12 cellular contexts compared by ENCODE assay signal in the genomic region with DNA sequence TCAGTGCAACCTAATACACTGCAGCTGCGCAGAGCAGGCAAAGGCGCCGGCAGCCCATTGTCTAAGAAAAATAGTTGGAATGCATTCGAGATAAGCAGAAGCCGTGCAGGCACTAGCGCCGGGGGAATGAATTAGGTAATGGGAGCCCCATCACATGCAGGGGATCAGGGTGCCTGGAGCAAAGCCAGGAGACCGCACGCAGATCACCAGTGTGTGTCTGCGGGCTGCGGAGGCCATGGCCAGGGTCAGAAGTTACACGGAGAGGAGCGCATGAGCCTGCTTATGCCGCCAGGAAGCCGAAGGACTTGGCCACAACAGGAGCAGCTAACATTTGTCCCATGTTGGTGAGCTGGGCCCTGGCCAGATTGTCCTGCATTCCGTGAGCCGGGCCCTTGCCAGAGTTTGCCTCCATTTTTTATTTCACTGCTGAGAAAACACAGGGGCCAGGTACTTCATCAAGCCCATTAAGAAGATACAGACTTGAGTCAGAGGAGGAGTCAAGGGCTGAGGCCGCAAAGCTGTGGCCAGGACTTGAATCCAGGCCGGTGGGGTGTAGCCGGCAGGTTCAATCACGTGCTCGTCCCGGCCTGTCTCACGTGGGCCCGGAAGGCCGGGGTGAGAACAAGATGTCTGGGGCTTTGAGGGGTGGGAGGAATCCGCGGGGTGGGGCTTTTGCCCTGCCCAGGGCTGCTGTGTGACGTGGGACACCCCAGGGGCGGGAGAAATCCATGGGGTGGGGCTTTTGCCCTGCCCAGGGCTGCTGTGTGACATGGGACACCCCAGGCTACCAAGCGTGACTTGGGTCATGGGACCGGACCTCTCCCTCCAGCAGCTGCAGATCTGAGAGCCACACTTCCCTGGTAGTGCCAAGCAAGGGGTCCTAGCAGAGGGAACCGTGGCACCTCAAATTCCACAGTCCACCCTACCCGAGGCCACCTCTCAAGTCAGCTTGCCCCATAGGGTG.
A peak's percentile ranks its signal among the peaks of the same experiment; 100 is the strongest.
DNase-seq lines count a peak whose midpoint lies in the region; ATAC-seq and TF ChIP-seq lines count a peak whose summit lies in the region.
"Had no signal": no experiment of that assay in that cellular context is flagged by ENCODE, and none has a peak within 500 bp of the region (broad histone marks: within the 10 kb centered on the region; RNA-seq: fewer than 3 reads in every experiment).

No MANE protein-coding gene starts in this region.

- H3K4me1 Mint-ChIP-seq in CD14-positive monocyte = no peaks in the 10 kb centered on the region
- H3K4me1 Mint-ChIP-seq: activated B cell treated with CpG ODN at 0.5 μM for 24 hours had no signal

- H2AFZ ChIP-seq in parathyroid adenoma = peak overlapping the region; percentile 45
- H2AFZ ChIP-seq: PC-9 had no signal

- H3K9ac ChIP-seq in parathyroid adenoma = no peak overlapping the region

- intact Hi-C loops in CD14-positive monocyte (cut with micrococcal nuclease) = no loop called here
- intact Hi-C loops in left ventricle myocardium inferior (cut with micrococcal nuclease) = no loop called here

- H3K36me3 Mint-ChIP-seq in CD14-positive monocyte = no peaks in the 10 kb centered on the region

- TF ChIP-seq CTCF in CD14-positive monocyte (IDR thresholded peaks at IDR 0.05) = no peak
- TF ChIP-seq CTCF in left ventricle myocardium inferior (IDR thresholded peaks at IDR 0.05; ENCODE audit: borderline replicate concordance) = no peak
- TF ChIP-seq CTCF in parathyroid adenoma (IDR thresholded peaks at IDR 0.05) = no peak

- H3K4me3 ChIP-seq in left ventricle myocardium inferior = no peak overlapping the region
- no peak overlapping the region for H3K4me3 ChIP-seq in parathyroid adenoma (ENCODE audit: low read depth, low read length)
- H3K4me3 ChIP-seq in effector memory CD4-positive, alpha-beta T cell (ENCODE audit: insufficient read depth, low read depth, low read length, poor library complexity, severe bottlenecking) = no peak overlapping the region
- H3K4me3 ChIP-seq: ascending aorta, PC-9 had no signal

- H3K4me2 ChIP-seq in parathyroid adenoma (ENCODE audit: low read length) = peak overlapping the region; percentile 39
- H3K4me2 ChIP-seq: PC-9 had no signal

- peak; percentile 42 for DNase-seq in CD14-positive monocyte (ENCODE audit: low spot score)
- peak; percentile 96 for DNase-seq in NCI-H1105 treated with DMSO at 0.1 percent for 48 hours (lab: John Stamatoyannopoulos, UW)
- DNase-seq in left ventricle myocardium inferior = peak; percentile 57
- no peak for DNase-seq in AG08395 (ENCODE audit: low spot score)
- no peak for DNase-seq in effector memory CD4-positive, alpha-beta T cell
- DNase-seq in SIG-M5 treated with dmso at 0.1 percent for 504 hours (lab: John Stamatoyannopoulos, UW; ENCODE audit: unreplicated experiment) = no peak
- DNase-seq: activated B cell treated with CpG ODN at 0.5 μM for 24 hours, EL, PC-9 had no signal

- no peaks in the 10 kb centered on the region for H3K36me3 ChIP-seq in left ventricle myocardium inferior
- no peaks in the 10 kb centered on the region for H3K36me3 ChIP-seq in parathyroid adenoma (ENCODE audit: control insufficient read depth, insufficient read depth, low read length)
- H3K36me3 ChIP-seq in effector memory CD4-positive, alpha-beta T cell (ENCODE audit: control insufficient read depth, insufficient read depth, low read length) = no peaks in the 10 kb centered on the region
- H3K36me3 ChIP-seq: ascending aorta had no signal

- no peaks in the 10 kb centered on the region for H3K27me3 ChIP-seq in left ventricle myocardium inferior (ENCODE audit: low read depth)
- no peaks in the 10 kb centered on the region for H3K27me3 ChIP-seq in parathyroid adenoma (ENCODE audit: control insufficient read depth, insufficient read depth, low read length)
- no peaks in the 10 kb centered on the region for H3K27me3 ChIP-seq in effector memory CD4-positive, alpha-beta T cell (replicated peaks; ENCODE audit: control insufficient read depth, insufficient read depth, low read length, poor library complexity, severe bottlenecking)
- H3K27me3 ChIP-seq: ascending aorta had no signal

- peaks cover 65% of the 10 kb centered on the region for H3K4me1 ChIP-seq in left ventricle myocardium inferior
- peaks cover 3% of the 10 kb centered on the region for H3K4me1 ChIP-seq in parathyroid adenoma
- no peaks in the 10 kb centered on the region for H3K4me1 ChIP-seq in effector memory CD4-positive, alpha-beta T cell (ENCODE audit: control insufficient read depth, insufficient read depth, low read length, poor library complexity, severe bottlenecking)
- H3K4me1 ChIP-seq: ascending aorta had no signal

- H3K4me3 Mint-ChIP-seq in CD14-positive monocyte = no peak overlapping the region
- H3K4me3 Mint-ChIP-seq: activated B cell treated with CpG ODN at 0.5 μM for 24 hours had no signal

- no peaks in the 10 kb centered on the region for H3K79me2 ChIP-seq in parathyroid adenoma

- H3K9me3 ChIP-seq in left ventricle myocardium inferior (replicated peaks) (no peaks in the 10 kb centered on the region), parathyroid adenoma (ENCODE audit: control insufficient read depth, low read length) (no peaks in the 10 kb centered on the region)
- no peaks in the 10 kb centered on the region for H3K9me3 ChIP-seq in effector memory CD4-positive, alpha-beta T cell (ENCODE audit: control insufficient read depth, low read length)
- H3K9me3 ChIP-seq: ascending aorta had no signal

- H3K27ac ChIP-seq in left ventricle myocardium inferior (replicated peaks) (peak overlapping the region; percentile 83), parathyroid adenoma (no peak overlapping the region)
- H3K27ac ChIP-seq in effector memory CD4-positive, alpha-beta T cell (ENCODE audit: insufficient read depth, low read length, poor library complexity, severe bottlenecking) = no peak overlapping the region
- H3K27ac ChIP-seq: ascending aorta, PC-9 had no signal

- H3K9me3 Mint-ChIP-seq in CD14-positive monocyte = peaks cover 16 to 40% (median 25%) of the 10 kb centered on the region in 7 donors
- H3K9me3 Mint-ChIP-seq: activated B cell treated with CpG ODN at 0.5 μM for 24 hours had no signal

- H3K27me3 Mint-ChIP-seq in CD14-positive monocyte (ENCODE audit: low read depth in 3 of 3) = peaks cover 14 to 19% (median 15%) of the 10 kb centered on the region in 3 donors
- H3K27me3 Mint-ChIP-seq: activated B cell treated with CpG ODN at 0.5 μM for 24 hours had no signal

- H3K27ac Mint-ChIP-seq in CD14-positive monocyte = no peak overlapping the region
- H3K27ac Mint-ChIP-seq: activated B cell treated with CpG ODN at 0.5 μM for 24 hours had no signal

- no peak for ATAC-seq in HG02610 (IDR thresholded peaks at IDR 0.05; ENCODE audit: unreplicated experiment)

Comparison
In these comparisons a context has a peak if more than half of its experiments do, and no peak if none do; other contexts are left out.
1. DNase-seq: peak in CD14-positive monocyte (single experiment), NCI-H1105 treated with DMSO at 0.1 percent for 48 hours (single experiment) and left ventricle myocardium inferior (single experiment); none in AG08395 (single experiment), effector memory CD4-positive, alpha-beta T cell (0 of 3) and SIG-M5 treated with dmso at 0.1 percent for 504 hours (single experiment).